ENCODE assay signal across 18 cellular contexts in genomic region chr22:35219012-35219411, GRCh38. TPM values are rescaled to one million over a fixed set of nuclear protein-coding genes. Genes with fewer than 3 reads are reported as not detected.
DNase-seq lines count a peak whose midpoint lies in the region; ATAC-seq, FAIRE-seq and TF ChIP-seq lines count a peak whose summit lies in the region.
"Had no signal": no experiment of that assay in that cellular context is flagged by ENCODE, and none has a peak within 500 bp of the region (broad histone marks: within the 10 kb centered on the region; RNA-seq: fewer than 3 reads in every experiment).

No MANE protein-coding gene starts in this region.

- H2BK120ac ChIP-seq in mesendoderm (ENCODE audit: low read depth, low read length): no peak overlapping the region

- DNase-seq in BJ (ENCODE audit: low read depth) (peak; percentile 25), NCI-H226 (peak; percentile 44), bronchial epithelial cell (ENCODE audit: low read depth) (peak; percentile 33), mesendoderm (peak; percentile 31), 8988T (no peak), Peyer's patch (no peak), BE2C (no peak)
- DNase-seq: activated CD4-positive, alpha-beta T cell treated with anti-CD3 and anti-CD28 coated beads, Interleukin-2, amount 50 U/mL, for 4 hours; CD4-positive, CD25-positive, alpha-beta regulatory T cell; Karpas-422; naive B cell; NCI-H2029; NCI-H69; SHP77; T1000 had no signal

- no peak overlapping the region for H3K27ac ChIP-seq in mesendoderm (ENCODE audit: low read depth, low read length)
- no peak overlapping the region for H3K27ac ChIP-seq in Peyer's patch
- H3K27ac ChIP-seq: tibial nerve had no signal

- no peak overlapping the region for H4K8ac ChIP-seq in mesendoderm (ENCODE audit: low read depth, low read length)

- no peak overlapping the region for H3K23ac ChIP-seq in mesendoderm (ENCODE audit: low read length)

- H2BK15ac ChIP-seq in mesendoderm (replicated peaks; ENCODE audit: low read depth): no peak overlapping the region

- H3K79me2 ChIP-seq in mesendoderm (ENCODE audit: control insufficient read depth, insufficient read depth, low read length): no peaks in the 10 kb centered on the region

- H3K56ac ChIP-seq in mesendoderm (ENCODE audit: low read length): no peak overlapping the region

- no peak overlapping the region for H3K4me2 ChIP-seq in mesendoderm (ENCODE audit: low read length)
- H3K4me2 ChIP-seq: GM23338 had no signal

- no peak for TF ChIP-seq CTCF in BJ (IDR thresholded peaks at IDR 0.05; ENCODE audit: insufficient read depth, low read depth, low read length)
- TF ChIP-seq CTCF in bronchial epithelial cell (IDR thresholded peaks at IDR 0.05; ENCODE audit: insufficient read depth, low read length, severe bottlenecking): no peak
- no peak for TF ChIP-seq CTCF in Peyer's patch (IDR thresholded peaks at IDR 0.05)
- no peak for TF ChIP-seq CTCF in BE2C (IDR thresholded peaks at IDR 0.05; ENCODE audit: low read depth, low read length)

- H3K36me3 ChIP-seq in BJ (ENCODE audit: control insufficient read depth, insufficient read depth, low read length): no peaks in the 10 kb centered on the region
- H3K36me3 ChIP-seq in bronchial epithelial cell (ENCODE audit: control insufficient read depth, insufficient read depth, low read length): no peaks in the 10 kb centered on the region
- no peaks in the 10 kb centered on the region for H3K36me3 ChIP-seq in mesendoderm (ENCODE audit: control insufficient read depth, insufficient read depth, low read length)
- no peaks in the 10 kb centered on the region for H3K36me3 ChIP-seq in Peyer's patch
- H3K36me3 ChIP-seq in BE2C: no peaks in the 10 kb centered on the region; the same call in 1 of the 2 replicates
- H3K36me3 ChIP-seq: tibial nerve had no signal

- TF ChIP-seq POLR2A in Peyer's patch (IDR thresholded peaks at IDR 0.05): no peak

- H3K4me3 ChIP-seq in BJ (ENCODE audit: low read depth, low read length): no peak overlapping the region
- H3K4me3 ChIP-seq in bronchial epithelial cell (ENCODE audit: low read depth, low read length): no peak overlapping the region
- no peak overlapping the region for H3K4me3 ChIP-seq in mesendoderm (ENCODE audit: low read length)
- H3K4me3 ChIP-seq in Peyer's patch: no peak overlapping the region
- no peak overlapping the region for H3K4me3 ChIP-seq in BE2C (ENCODE audit: low read depth, low read length)
- H3K4me3 ChIP-seq: GM23338, tibial nerve had no signal

- no peak overlapping the region for H3K18ac ChIP-seq in mesendoderm (ENCODE audit: low read length)

- no peak overlapping the region for H3K4ac ChIP-seq in mesendoderm (ENCODE audit: low read depth, low read length)

- H3K9me3 ChIP-seq in Peyer's patch: no peaks in the 10 kb centered on the region
- no peaks in the 10 kb centered on the region for H3K9me3 ChIP-seq in BE2C

- no peak overlapping the region for H2AK5ac ChIP-seq in mesendoderm (ENCODE audit: low read length)

- no peaks in the 10 kb centered on the region; the same call in 1 of the 2 replicates for H3K27me3 ChIP-seq in BJ (ENCODE audit: control insufficient read depth, insufficient read depth, low read length)
- H3K27me3 ChIP-seq in bronchial epithelial cell (ENCODE audit: control insufficient read depth, insufficient read depth, low read length): no peaks in the 10 kb centered on the region
- no peaks in the 10 kb centered on the region for H3K27me3 ChIP-seq in mesendoderm (ENCODE audit: insufficient read depth, low read length, poor library complexity)
- no peaks in the 10 kb centered on the region for H3K27me3 ChIP-seq in Peyer's patch
- H3K27me3 ChIP-seq in BE2C: no peaks in the 10 kb centered on the region
- H3K27me3 ChIP-seq: tibial nerve had no signal

- WGBS in mesendoderm (ENCODE audit: extremely low coverage, insufficient coverage, low lambda C conversion rate): no CpG with 5 or more reads among the region's 3 CpGs

- H4K5ac ChIP-seq in mesendoderm (ENCODE audit: low read length): no peak overlapping the region

- no peak for FAIRE-seq in bronchial epithelial cell (lab: Jason Lieb, UNC)

- H3K9ac ChIP-seq in mesendoderm (ENCODE audit: low read length): no peak overlapping the region

- H3K4me1 ChIP-seq in mesendoderm (ENCODE audit: control insufficient read depth, low read depth, low read length) (no peaks in the 10 kb centered on the region), Peyer's patch (no peaks in the 10 kb centered on the region), BE2C (no peaks in the 10 kb centered on the region)
- H3K4me1 ChIP-seq: tibial nerve had no signal

- CTCF ChIA-PET in BJ (lab: Yijun Ruan, JAX): interaction anchor here (0.6 to 1.1 kb wide), 2 partner anchors 12 to 1902 kb away, joined by 3 read pairs; no protein-coding TSS in a partner anchor

- no peak overlapping the region for H2BK5ac ChIP-seq in mesendoderm (ENCODE audit: low read length)

- H3K79me1 ChIP-seq in mesendoderm (ENCODE audit: low read length): no peaks in the 10 kb centered on the region

- ATAC-seq in GM21576 (IDR thresholded peaks at IDR 0.05; ENCODE audit: unreplicated experiment): no peak
- ATAC-seq: GM23338 had no signal

- POLR2A ChIA-PET in BJ (lab: Charles Lee): no interaction called here

RNA-seq across cellular contexts. Expression of gene HMGXB4, which starts 38.3 kb away (rescaled TPM):
- 15.1 and 21.5 TPM in 2 replicates for polyA plus RNA-seq in BJ (2011; rRNA removed)
- 23.1 and 26.1 TPM in 2 replicates for polyA minus RNA-seq in BJ (2011; rRNA and poly(A)+ RNA removed)
- total RNA-seq in bronchial epithelial cell: 11.6 and 12.8 TPM in 2 replicates
- polyA plus RNA-seq in mesendoderm (2013, experiment 1 of 2): 40.0 TPM
- 39.0 TPM for polyA plus RNA-seq in mesendoderm (2013, experiment 2 of 2)
- 10 to 100 TPM; 25.0 to 45.9 (median 29.2) TPM for total RNA-seq in Peyer's patch
- 25.6 TPM for polyA plus RNA-seq in BE2C (2012; ENCODE audit: insufficient read depth, insufficient read length, low read depth)

Comparison
In these comparisons a context has a peak if more than half of its experiments do, and no peak if none do; other contexts are left out.
1. DNase-seq: peak in BJ (single experiment), NCI-H226 (single experiment), bronchial epithelial cell (single experiment) and mesendoderm (single experiment); none in 8988T (single experiment), Peyer's patch (0 of 3) and BE2C (single experiment).